Comparison of ENCODE assay signal across 13 cellular contexts in the genomic region with DNA sequence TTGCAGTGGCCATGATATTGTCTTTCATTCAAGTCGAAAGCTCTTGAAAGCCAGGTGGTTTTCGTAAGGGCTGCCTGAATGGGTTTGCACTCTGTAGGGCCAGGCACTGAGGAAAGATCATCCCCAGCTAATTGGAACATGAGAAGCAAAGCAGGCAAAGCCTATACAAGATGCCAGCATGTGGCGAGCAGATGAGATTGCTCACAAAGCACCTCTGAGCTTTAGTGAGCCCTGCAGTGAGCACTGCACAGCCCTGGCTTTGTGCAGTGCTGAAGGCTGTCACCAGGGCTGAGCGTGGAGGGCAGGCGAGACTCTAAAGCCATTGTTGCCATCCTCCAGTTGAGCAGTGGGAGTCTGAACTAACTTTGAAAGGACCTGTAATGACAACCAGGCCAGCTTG. TPM values are rescaled to one million over a fixed set of nuclear protein-coding genes. Genes with fewer than 3 reads are reported as not detected.
DNase-seq lines count a peak whose midpoint lies in the region; ATAC-seq, FAIRE-seq and TF ChIP-seq lines count a peak whose summit lies in the region.
"Had no signal": no experiment of that assay in that cellular context is flagged by ENCODE, and none has a peak within 500 bp of the region (broad histone marks: within the 10 kb centered on the region; RNA-seq: fewer than 3 reads in every experiment).

No MANE protein-coding gene starts in this region.

- no peak overlapping the region for H3K4me3 Mint-ChIP-seq in activated naive CD4-positive, alpha-beta T cell treated with anti-CD3 and anti-CD28 coated beads for 36 hours
- H3K4me3 Mint-ChIP-seq in stimulated activated naive CD8-positive, alpha-beta T cell treated with anti-CD3 and anti-CD28 coated beads, Interleukin-15, amount 100 ng/mL, for 72 hours, result peak overlapping the region in 1 of 2 donors; percentile 66
- no peak overlapping the region for H3K4me3 Mint-ChIP-seq in glutamatergic neuron (ENCODE audit: unreplicated experiment)
- H3K4me3 Mint-ChIP-seq: central memory CD8-positive, alpha-beta T cell had no signal

- peak overlapping the region in 1 of 2 experiments; percentile 61; a peak in 1 of 4 replicates for H3K9ac ChIP-seq in K562 (ENCODE audit: insufficient read depth in 1 of 2, low read depth in 2 of 2, low read length in 2 of 2)

- no peaks in the 10 kb centered on the region for H3K9me3 Mint-ChIP-seq in activated naive CD4-positive, alpha-beta T cell treated with anti-CD3 and anti-CD28 coated beads for 36 hours
- H3K9me3 Mint-ChIP-seq in stimulated activated naive CD8-positive, alpha-beta T cell treated with anti-CD3 and anti-CD28 coated beads, Interleukin-15, amount 100 ng/mL, for 72 hours, result no peaks in the 10 kb centered on the region
- peaks cover 1% of the 10 kb centered on the region for H3K9me3 Mint-ChIP-seq in glutamatergic neuron (ENCODE audit: unreplicated experiment)
- H3K9me3 Mint-ChIP-seq: central memory CD8-positive, alpha-beta T cell had no signal

- peaks cover 23% of the 10 kb centered on the region for H3K36me3 Mint-ChIP-seq in activated naive CD4-positive, alpha-beta T cell treated with anti-CD3 and anti-CD28 coated beads for 36 hours (ENCODE audit: low read depth)
- H3K36me3 Mint-ChIP-seq in glutamatergic neuron (ENCODE audit: unreplicated experiment), result no peaks in the 10 kb centered on the region

- H3K4me1 Mint-ChIP-seq in activated naive CD4-positive, alpha-beta T cell treated with anti-CD3 and anti-CD28 coated beads for 36 hours (ENCODE audit: low read depth), result peaks cover 53% of the 10 kb centered on the region
- H3K4me1 Mint-ChIP-seq in stimulated activated naive CD8-positive, alpha-beta T cell treated with anti-CD3 and anti-CD28 coated beads, Interleukin-15, amount 100 ng/mL, for 72 hours, result peaks cover 64% of the 10 kb centered on the region
- no peaks in the 10 kb centered on the region for H3K4me1 Mint-ChIP-seq in glutamatergic neuron (ENCODE audit: low read depth, unreplicated experiment)
- H3K4me1 Mint-ChIP-seq: central memory CD8-positive, alpha-beta T cell had no signal

- 73% methylated on average over 5 of the region's 5 CpGs for WGBS in K562 (ENCODE audit: insufficient coverage, low coverage, missing lambda C conversion rate)
- WGBS in esophagus squamous epithelium, 2 donors, result 78 to 92% methylated on average over 5 of the region's 5 CpGs
- WGBS in small intestine, 3 donors, result 81 to 96% (median 93%) methylated on average over 5 of the region's 5 CpGs

- intact Hi-C loops in activated naive CD4-positive, alpha-beta T cell treated with anti-CD3 and anti-CD28 coated beads for 36 hours (cut with micrococcal nuclease), result loop anchor here (1.0 kb wide), 1 partner anchor 529 kb away; no protein-coding TSS in a partner anchor
- intact Hi-C loops in K562 (cut with micrococcal nuclease) (no loop called here), esophagus squamous epithelium (cut with DNase I) (no loop called here)

- POLR2A ChIA-PET in K562 (lab: Yijun Ruan, JAX), result no interaction called here

- no peaks in the 10 kb centered on the region for H3K27me3 ChIP-seq in K562 (ENCODE audit: control insufficient read depth in 2 of 2, insufficient read depth in 2 of 2, low read length in 2 of 2)
- no peaks in the 10 kb centered on the region for H3K27me3 ChIP-seq in esophagus squamous epithelium
- no peaks in the 10 kb centered on the region for H3K27me3 ChIP-seq in small intestine (ENCODE audit: control insufficient read depth in 2 of 2, insufficient read depth in 2 of 2, low read length in 2 of 2)
- H3K27me3 ChIP-seq: vagina had no signal

- H2AFZ ChIP-seq in K562 (ENCODE audit: low read depth, low read length), result no peak overlapping the region

- H3K27ac Mint-ChIP-seq in activated naive CD4-positive, alpha-beta T cell treated with anti-CD3 and anti-CD28 coated beads for 36 hours, result peak overlapping the region; percentile 78
- H3K27ac Mint-ChIP-seq in stimulated activated naive CD8-positive, alpha-beta T cell treated with anti-CD3 and anti-CD28 coated beads, Interleukin-15, amount 100 ng/mL, for 72 hours, result peak overlapping the region; percentile 69 to 88
- no peak overlapping the region for H3K27ac Mint-ChIP-seq in glutamatergic neuron (ENCODE audit: unreplicated experiment)

- no peaks in the 10 kb centered on the region for H3K79me2 ChIP-seq in K562 (ENCODE audit: control insufficient read depth, insufficient read depth, low read length)

- H3K4me2 ChIP-seq in K562 (ENCODE audit: insufficient read depth, low read length), result no peak overlapping the region

- CTCF ChIA-PET in activated naive CD4-positive, alpha-beta T cell treated with anti-CD3 and anti-CD28 coated beads for 36 hours (lab: Charles Lee), result interaction anchor here (0.9 to 2.1 kb wide), 12 partner anchors 8 to 529 kb away, joined by 3 to 10 read pairs (median 4); no protein-coding TSS in a partner anchor
- CTCF ChIA-PET in K562 (lab: Yijun Ruan, JAX; ENCODE audit: low intra/inter-chr PET ratio), result no interaction called here

- no peaks in the 10 kb centered on the region for H3K9me3 ChIP-seq in K562 (replicated peaks; ENCODE audit: control insufficient read depth, insufficient read depth, low read depth, low read length)
- no peaks in the 10 kb centered on the region for H3K9me3 ChIP-seq in esophagus squamous epithelium
- H3K9me3 ChIP-seq in small intestine (ENCODE audit: control insufficient read depth, low read depth), result no peaks in the 10 kb centered on the region
- H3K9me3 ChIP-seq: vagina had no signal

- FAIRE-seq in K562 (lab: Jason Lieb, UNC) (no peak), small intestine (lab: Jason Lieb, UNC) (no peak)
- FAIRE-seq: keratinocyte had no signal

- no TSS peak for BruUV-seq in K562 (replicated peaks; lab: Mats Ljungman, UMichigan)

- peak; percentile 53; the same call in 2 of the 3 replicates for ATAC-seq in K562
- peak; percentile 77 for ATAC-seq in stimulated activated naive CD8-positive, alpha-beta T cell treated with anti-CD3 and anti-CD28 coated beads, Interleukin-15, amount 100 ng/mL, for 72 hours

- TF ChIP-seq POLR2A in K562 (conservative IDR thresholded peaks at IDR 0.05) (no peak), esophagus squamous epithelium (IDR thresholded peaks at IDR 0.05) (no peak)

- peaks cover 0 to 15% of the 10 kb centered on the region in 2 experiments; a peak in 4 of 5 replicates for H3K4me1 ChIP-seq in K562 (replicated peaks in 1 of 2; ENCODE audit: control insufficient read depth in 2 of 2, insufficient read depth in 2 of 2, low read length in 2 of 2)
- H3K4me1 ChIP-seq in esophagus squamous epithelium, result peaks cover 0 to 17% (median 4%) of the 10 kb centered on the region in 3 donors
- no peaks in the 10 kb centered on the region for H3K4me1 ChIP-seq in small intestine (ENCODE audit: control insufficient read depth in 2 of 2, insufficient read depth in 1 of 2, low read depth in 1 of 2, low read length in 1 of 2)

- H3K27me3 Mint-ChIP-seq in activated naive CD4-positive, alpha-beta T cell treated with anti-CD3 and anti-CD28 coated beads for 36 hours (ENCODE audit: low read depth), result no peaks in the 10 kb centered on the region
- no peaks in the 10 kb centered on the region for H3K27me3 Mint-ChIP-seq in stimulated activated naive CD8-positive, alpha-beta T cell treated with anti-CD3 and anti-CD28 coated beads, Interleukin-15, amount 100 ng/mL, for 72 hours
- H3K27me3 Mint-ChIP-seq in glutamatergic neuron (ENCODE audit: unreplicated experiment), result no peaks in the 10 kb centered on the region
- H3K27me3 Mint-ChIP-seq: central memory CD8-positive, alpha-beta T cell had no signal

- no peak for TF ChIP-seq RAD21 in K562 (CRISPR knock-in tag; conservative IDR thresholded peaks at IDR 0.05 in 1 of 2, IDR thresholded peaks at IDR 0.05 in 1 of 2)

- H4K20me1 ChIP-seq in K562 (replicated peaks; ENCODE audit: control insufficient read depth, insufficient read depth, low read length), result no peaks in the 10 kb centered on the region

- H3K4me3 ChIP-seq in K562, result no peak overlapping the region
- H3K4me3 ChIP-seq in esophagus squamous epithelium, result no peak overlapping the region
- H3K4me3 ChIP-seq in small intestine (ENCODE audit: low read depth in 1 of 2, low read length in 2 of 2), result no peak overlapping the region
- H3K4me3 ChIP-seq: vagina had no signal

- TF ChIP-seq CTCF in K562 (IDR thresholded peaks at IDR 0.05 in 2 of 3, conservative IDR thresholded peaks at IDR 0.05 in 1 of 3; ENCODE audit: insufficient read depth in 2 of 3, low read depth in 1 of 3, low read length in 3 of 3), result no peak
- TF ChIP-seq CTCF in esophagus squamous epithelium (IDR thresholded peaks at IDR 0.05), result no peak
- TF ChIP-seq CTCF in glutamatergic neuron (IDR thresholded peaks at IDR 0.05; ENCODE audit: partially characterized antibody, unreplicated experiment), result no peak

- DNase-seq in activated naive CD4-positive, alpha-beta T cell treated with anti-CD3 and anti-CD28 coated beads for 36 hours, result no peak
- no peak for DNase-seq in activated naive CD4-positive, alpha-beta T cell (lab: John Stamatoyannopoulos, UW)
- DNase-seq in NCI-H2196 (lab: John Stamatoyannopoulos, UW; ENCODE audit: unreplicated experiment), result peak; percentile 45
- no peak for DNase-seq in K562 (ENCODE audit: extremely low read depth in 1 of 4, low spot score in 3 of 4)
- DNase-seq in stimulated activated naive CD8-positive, alpha-beta T cell treated with anti-CD3 and anti-CD28 coated beads, Interleukin-15, amount 100 ng/mL, for 72 hours, result no peak
- DNase-seq in esophagus squamous epithelium (lab: John Stamatoyannopoulos, UW), result no peak
- no peak for DNase-seq in glutamatergic neuron
- DNase-seq in small intestine, result no peak
- DNase-seq: NCI-H1694 treated with DMSO at 0.1 percent for 48 hours had no signal

- H3K27ac ChIP-seq in K562 (ENCODE audit: extremely low read depth, low read depth, low read length) (no peak overlapping the region), esophagus squamous epithelium (no peak overlapping the region), small intestine (ENCODE audit: low read depth in 1 of 2, low read length in 1 of 2) (no peak overlapping the region)
- H3K27ac ChIP-seq: RWPE1, vagina had no signal

- no peak for TF ChIP-seq EP300 in K562 (IDR thresholded peaks at IDR 0.05; ENCODE audit: low read length)

- no peaks in the 10 kb centered on the region for H3K9me1 ChIP-seq in K562 (ENCODE audit: control insufficient read depth, insufficient read depth, low read length)

- peaks cover 8% of the 10 kb centered on the region; the same call in 1 of the 3 replicates for H3K36me3 ChIP-seq in K562 (ENCODE audit: control insufficient read depth, insufficient read depth, low read length)
- H3K36me3 ChIP-seq in esophagus squamous epithelium, result no peaks in the 10 kb centered on the region
- H3K36me3 ChIP-seq in small intestine (ENCODE audit: control insufficient read depth in 2 of 2, insufficient read depth in 2 of 2, low read length in 2 of 2), result peaks cover 0 to 2% of the 10 kb centered on the region in 2 donors
- H3K36me3 ChIP-seq: vagina had no signal

- in situ Hi-C loops in K562 (cut with MboI), result no loop called here

RNA-seq across cellular contexts. Expression of a gene that starts 53.8 kb away (rescaled TPM):
- total RNA-seq in activated naive CD4-positive, alpha-beta T cell treated with anti-CD3 and anti-CD28 coated beads for 36 hours, result 10 to 100 TPM; 56.1 to 57.6 TPM
- total RNA-seq in K562 (2011; cell fraction: chromatin; rRNA removed; ENCODE audit: low replicate concordance), result 16.0 and 31.8 TPM in 2 replicates
- total RNA-seq in K562 (2011; cell fraction: nucleolus; rRNA removed), result 9.5 and 11.7 TPM in 2 replicates
- total RNA-seq in K562 (2011; cell fraction: nucleoplasm; rRNA removed), result 16.7 and 30.9 TPM in 2 replicates
- total RNA-seq in K562 (2014; rRNA removed) (9.4 and 11.9 TPM in 2 replicates), K562 (2014; rRNA removed; fragmentation: Illumina TruSeq; extraction: Trizol) (25.7 and 26.1 TPM in 2 replicates), K562 (2015; rRNA removed; fragmentation: Illumina TruSeq; extraction: Trizol) (23.6 and 24.6 TPM in 2 replicates), K562 (2021) (39.8 and 41.6 TPM in 2 replicates), esophagus squamous epithelium (10 to 100 TPM; 26.8 to 46.5 (median 38.1) TPM), glutamatergic neuron (ENCODE audit: unreplicated experiment) (10.8 TPM)
- polyA plus RNA-seq in K562 (2011; rRNA removed) (32.8 and 46.0 TPM in 2 replicates), K562 (2014; fragmentation: Illumina TruSeq; extraction: Trizol) (56.4 and 65.6 TPM in 2 replicates), K562 (2014; fragmentation: Nextera tagmentation; extraction: Ambion mirVana) (10 to 100 TPM; 67.6 to 73.3 TPM), K562 (2014; rRNA removed) (32.1 and 34.4 TPM in 2 replicates), small intestine (100 to 1,000 TPM in 2 of 3 donors, 10 to 100 TPM in 1; 81.9 to 166 (median 113) TPM)
- 24.9 and 38.8 TPM in 2 replicates for polyA plus RNA-seq in K562 (2011; cell fraction: cytosol; rRNA removed)
- polyA plus RNA-seq in K562 (2011; cell fraction: nucleus; rRNA removed), result 27.7 and 36.8 TPM in 2 replicates
- 45.0 and 84.6 TPM in 2 replicates for polyA plus RNA-seq in K562 (2012)
- 31.2 and 37.9 TPM in 2 replicates for polyA minus RNA-seq in K562 (2011; rRNA and poly(A)+ RNA removed)
- polyA minus RNA-seq in K562 (2011; cell fraction: cytosol; rRNA and poly(A)+ RNA removed), result 27.1 and 27.2 TPM in 2 replicates
- polyA minus RNA-seq in K562 (2011; cell fraction: nucleus; rRNA and poly(A)+ RNA removed), result 11.4 and 20.0 TPM in 2 replicates
